8 cellular contexts compared by ENCODE assay signal in genomic region chr9:88388886-88389617, GRCh38. TPM values are rescaled to one million over a fixed set of nuclear protein-coding genes. Genes with fewer than 3 reads are reported as not detected.
DNase-seq lines count a peak whose midpoint lies in the region; ATAC-seq and TF ChIP-seq lines count a peak whose summit lies in the region.

No MANE protein-coding gene starts in this region.

- H4K20me1 ChIP-seq in DOHH2 (ENCODE audit: control insufficient read depth, insufficient read depth, low read depth, low read length): peaks cover 12% of the 10 kb centered on the region; the same call in 1 of the 2 replicates

- no peaks in the 10 kb centered on the region for H3K9me3 ChIP-seq in DOHH2 (ENCODE audit: control insufficient read depth, insufficient read depth, low read length)
- H3K9me3 ChIP-seq in HUES64 (ENCODE audit: insufficient read depth, low read depth, low read length): no peaks in the 10 kb centered on the region

- H3K36me3 ChIP-seq in DOHH2 (ENCODE audit: control insufficient read depth, low read length) (peaks cover 12% of the 10 kb centered on the region; the same call in 1 of the 2 replicates), HUES64 (ENCODE audit: insufficient read depth, low read length) (peaks cover 13% of the 10 kb centered on the region)

- H3K9me2 ChIP-seq in DOHH2 (replicated peaks; ENCODE audit: control insufficient read depth, low read length): no peaks in the 10 kb centered on the region

- H3K27me3 ChIP-seq in DOHH2 (ENCODE audit: control insufficient read depth, low read length) (no peaks in the 10 kb centered on the region), HUES64 (ENCODE audit: insufficient read depth, low read length) (no peaks in the 10 kb centered on the region)

- no peak overlapping the region for H3K27ac ChIP-seq in DOHH2 (ENCODE audit: low read depth, low read length)
- peak overlapping the region; percentile 96 for H3K27ac ChIP-seq in HUES64 (ENCODE audit: low read depth, low read length)

- ATAC-seq in GM21515 (IDR thresholded peaks at IDR 0.05; ENCODE audit: unreplicated experiment) (peak; percentile 32), left ventricle myocardium superior (peak; percentile 59)

- peaks cover 52% of the 10 kb centered on the region for H3K79me2 ChIP-seq in DOHH2 (ENCODE audit: control insufficient read depth, low read length)

- H3K4me3 ChIP-seq in DOHH2 (ENCODE audit: low read length) (peak overlapping the region; percentile 83), HUES64 (ENCODE audit: low read length) (peak overlapping the region; percentile 80)

- DNase-seq in SK-N-DZ (ENCODE audit: low spot score) (peak; percentile 77), amniotic stem cell (lab: John Stamatoyannopoulos, UW) (peak; percentile 43), left ventricle myocardium superior (peak; percentile 74), pons (ENCODE audit: low spot score) (peak; percentile 59), NK-92 (lab: John Stamatoyannopoulos, UW; ENCODE audit: unreplicated experiment) (no peak)

- under 1% methylated on average over 66 of the region's 71 CpGs for WGBS in HUES64

- intact Hi-C loops in left ventricle myocardium superior (cut with micrococcal nuclease): no loop called here

- TF ChIP-seq CTCF in DOHH2 (IDR thresholded peaks at IDR 0.05; ENCODE audit: low read depth, low read length, poor library complexity, severe bottlenecking): no peak

- peak overlapping the region; percentile 99 for H3K9ac ChIP-seq in HUES64 (ENCODE audit: low read depth, low read length)

- H3K4me1 ChIP-seq in DOHH2 (ENCODE audit: control insufficient read depth, low read length) (peaks cover 29% of the 10 kb centered on the region), HUES64 (ENCODE audit: insufficient read depth, low read length) (peaks cover 36% of the 10 kb centered on the region)

- no peaks in the 10 kb centered on the region for H3F3A ChIP-seq in DOHH2 (ENCODE audit: control insufficient read depth, insufficient read depth)

- peak overlapping the region; percentile 58 for H3K4me2 ChIP-seq in DOHH2 (ENCODE audit: low read length)

RNA-seq across cellular contexts. Expression of gene SPIN1, which starts 0.8 kb away (rescaled TPM):
- 70.9 TPM for polyA plus RNA-seq in HUES64 (2013, experiment 1 of 2)
- 69.9 TPM for polyA plus RNA-seq in HUES64 (2013, experiment 2 of 2)
- polyA plus RNA-seq in SK-N-DZ (2014; cell fraction: cytosol; rRNA removed): 64.8 and 65.7 TPM in 2 replicates
- polyA plus RNA-seq in SK-N-DZ (2014; cell fraction: nucleus; rRNA removed): 40.7 and 61.2 TPM in 2 replicates
- total RNA-seq in left ventricle myocardium superior: 56.6 TPM
